ENCODE assay signal across 23 cellular contexts in genomic region chr7:156079156-156079555, GRCh38.
A peak's percentile ranks its signal among the peaks of the same experiment; 100 is the strongest.
DNase-seq lines count a peak whose midpoint lies in the region; ATAC-seq lines count a peak whose summit lies in the region.
"Had no signal": no experiment of that assay in that cellular context is flagged by ENCODE, and none has a peak within 500 bp of the region (broad histone marks: within the 10 kb centered on the region; RNA-seq: fewer than 3 reads in every experiment).

No MANE protein-coding gene starts in this region.

- no peak for ATAC-seq in HG02798 (IDR thresholded peaks at IDR 0.05; ENCODE audit: poor library complexity, unreplicated experiment)
- no peak for ATAC-seq in esophagus mucosa
- ATAC-seq: A549; CD8-positive, alpha-beta T cell; GM12878; HCT116 had no signal

- H3K9me3 Mint-ChIP-seq in immature natural killer cell = no peaks in the 10 kb centered on the region
- H3K9me3 Mint-ChIP-seq: CD8-positive, alpha-beta T cell had no signal

- no peak overlapping the region for H3K4me3 Mint-ChIP-seq in immature natural killer cell
- H3K4me3 Mint-ChIP-seq: CD4-positive, CD25-positive, alpha-beta regulatory T cell; CD8-positive, alpha-beta T cell; H9; HFFc6 had no signal

- peaks cover 0 to 19% (median 12%) of the 10 kb centered on the region in 10 experiments; a peak in 12 of 20 replicates for H3K4me1 ChIP-seq in BLaER1 treated with 17β-estradiol and CSF1 and Interleukin-3, amounts not matched to agents 10 nM and 100 nM
- H3K4me1 ChIP-seq: A549, BE2C, Caco-2 had no signal

- H3K27me3 Mint-ChIP-seq in immature natural killer cell (ENCODE audit: low read depth in 3 of 3) = peaks cover 2 to 7% (median 5%) of the 10 kb centered on the region in 3 donors
- H3K27me3 Mint-ChIP-seq: CD4-positive, CD25-positive, alpha-beta regulatory T cell had no signal

- H3K36me3 Mint-ChIP-seq in immature natural killer cell = no peaks in the 10 kb centered on the region
- H3K36me3 Mint-ChIP-seq: CD4-positive, CD25-positive, alpha-beta regulatory T cell; CD8-positive, alpha-beta T cell had no signal

- H4K20me1 ChIP-seq in BLaER1 treated with 17β-estradiol and CSF1 and Interleukin-3, amounts not matched to agents 10 nM and 100 nM = no peaks in the 10 kb centered on the region

- peaks cover 0 to 4% (median 0%) of the 10 kb centered on the region in 11 experiments; a peak in 1 of 22 replicates for H3K27me3 ChIP-seq in BLaER1 treated with 17β-estradiol and CSF1 and Interleukin-3, amounts not matched to agents 10 nM and 100 nM

- peak overlapping the region in 7 of 11 experiments; percentile 20 to 57 (median 36); a peak in 10 of 22 replicates for H3K4me2 ChIP-seq in BLaER1 treated with 17β-estradiol and CSF1 and Interleukin-3, amounts not matched to agents 10 nM and 100 nM
- H3K4me2 ChIP-seq: A549 had no signal

- no peaks in the 10 kb centered on the region for H3K4me1 Mint-ChIP-seq in immature natural killer cell
- H3K4me1 Mint-ChIP-seq: CD4-positive, CD25-positive, alpha-beta regulatory T cell had no signal

- H3K9me3 ChIP-seq in BLaER1 treated with 17β-estradiol and CSF1 and Interleukin-3, amounts not matched to agents 10 nM and 100 nM (replicated peaks in 1 of 11) = no peaks in the 10 kb centered on the region
- H3K9me3 ChIP-seq: A549, BE2C, Caco-2 had no signal

- no peaks in the 10 kb centered on the region for H3K36me3 ChIP-seq in BLaER1 treated with 17β-estradiol and CSF1 and Interleukin-3, amounts not matched to agents 10 nM and 100 nM
- H3K36me3 ChIP-seq: BE2C had no signal

- no peak overlapping the region for H3K9ac ChIP-seq in BLaER1 treated with 17β-estradiol and CSF1 and Interleukin-3, amounts not matched to agents 10 nM and 100 nM
- H3K9ac ChIP-seq: GM23248 had no signal

- DNase-seq in left kidney (ENCODE audit: low read depth, low spot score) (peak; percentile 19), posterior vena cava (ENCODE audit: low spot score) (peak; percentile 76), dedifferentiated amniotic fluid mesenchymal stem cell (ENCODE audit: extremely low spot score) (no peak), immature natural killer cell (no peak)
- DNase-seq: 8988T; ACHN; AML-193; BE2C; Caco-2; CD4-positive, CD25-positive, alpha-beta regulatory T cell; CD8-positive, alpha-beta T cell; DMS153; DND-41; GM23248; H9; HFFc6 had no signal

- no peak overlapping the region for H3K4me3 ChIP-seq in BLaER1 treated with 17β-estradiol and CSF1 and Interleukin-3, amounts not matched to agents 10 nM and 100 nM
- H3K4me3 ChIP-seq: A549, GM12878, GM23248 had no signal

- H3K27ac Mint-ChIP-seq in immature natural killer cell = no peak overlapping the region
- H3K27ac Mint-ChIP-seq: CD4-positive, CD25-positive, alpha-beta regulatory T cell; CD8-positive, alpha-beta T cell; HFFc6 had no signal

- intact Hi-C loops in posterior vena cava (cut with DNase I) = no loop called here

- H3K27ac ChIP-seq in BLaER1 treated with 17β-estradiol and CSF1 and Interleukin-3, amounts not matched to agents 10 nM and 100 nM = no peak overlapping the region
- H3K27ac ChIP-seq: A549, C4-2B, GM23248 had no signal

Comparison
In these comparisons a context has a peak if more than half of its experiments do, and no peak if none do; other contexts are left out.
1. DNase-seq: peak in left kidney (single experiment) and posterior vena cava (single experiment); none in dedifferentiated amniotic fluid mesenchymal stem cell (single experiment) and immature natural killer cell (0 of 3).